10 cellular contexts compared by ENCODE assay signal in genomic region chr3:42652251-42652610, GRCh38. TPM values are rescaled to one million over a fixed set of nuclear protein-coding genes. Genes with fewer than 3 reads are reported as not detected.
DNase-seq lines count a peak whose midpoint lies in the region; TF ChIP-seq lines count a peak whose summit lies in the region.
"Had no signal": no experiment of that assay in that cellular context is flagged by ENCODE, and none has a peak within 500 bp of the region (broad histone marks: within the 10 kb centered on the region; RNA-seq: fewer than 3 reads in every experiment).

No MANE protein-coding gene starts in this region.

- peaks cover 26% of the 10 kb centered on the region for H4K20me1 ChIP-seq in neural progenitor cell (ENCODE audit: low read depth)

- peak overlapping the region; percentile 71 for H3K4me3 Mint-ChIP-seq in Calu3 (ENCODE audit: low read depth, unreplicated experiment)
- H3K4me3 Mint-ChIP-seq in neural progenitor cell = peak overlapping the region; percentile 51

- H3K36me3 Mint-ChIP-seq in Calu3 (ENCODE audit: insufficient read depth, unreplicated experiment) = peaks cover 12% of the 10 kb centered on the region
- peaks cover 16% of the 10 kb centered on the region for H3K36me3 Mint-ChIP-seq in neural progenitor cell

- H2AFZ ChIP-seq in neural progenitor cell (replicated peaks) = no peak overlapping the region

- peaks cover 23% of the 10 kb centered on the region for H3F3A ChIP-seq in neural progenitor cell (ENCODE audit: low read depth)

- H3K79me2 ChIP-seq in neural progenitor cell (ENCODE audit: low read depth) = no peaks in the 10 kb centered on the region

- H3K9me3 Mint-ChIP-seq in Calu3 (ENCODE audit: low read depth, unreplicated experiment) = no peaks in the 10 kb centered on the region
- no peaks in the 10 kb centered on the region for H3K9me3 Mint-ChIP-seq in neural progenitor cell

- no peaks in the 10 kb centered on the region for H3K27me3 Mint-ChIP-seq in Calu3 (ENCODE audit: unreplicated experiment)
- H3K27me3 Mint-ChIP-seq in neural progenitor cell (ENCODE audit: insufficient read depth, low read depth) = peaks cover 5% of the 10 kb centered on the region

- no peak overlapping the region for H3K27ac ChIP-seq in neural progenitor cell

- intact Hi-C loops in Calu3 (cut with micrococcal nuclease; ENCODE audit: unreplicated experiment) (loop anchor here (2.0 kb wide), 1 partner anchor 93 kb away; no protein-coding TSS in a partner anchor), posterior vena cava (cut with DNase I) (loop anchor here in 1 of 2 donors (10.0 kb wide), 1 partner anchor 47 kb away; the partner anchor contains the start of gene NKTR)

- TF ChIP-seq CTCF in Calu3 (IDR thresholded peaks at IDR 0.05; ENCODE audit: unreplicated experiment) (no peak), HFF-Myc (IDR thresholded peaks at IDR 0.05; ENCODE audit: low read depth, low read length, missing control alignments) (no peak), astrocyte of the cerebellum (IDR thresholded peaks at IDR 0.05; ENCODE audit: low read depth, low read length, missing control alignments) (no peak), neural progenitor cell (IDR thresholded peaks at IDR 0.05) (no peak)

- peaks cover 20% of the 10 kb centered on the region for H3K4me1 Mint-ChIP-seq in Calu3 (ENCODE audit: low read depth, unreplicated experiment)
- H3K4me1 Mint-ChIP-seq in neural progenitor cell = peaks cover 36% of the 10 kb centered on the region

- H3K4me1 ChIP-seq in neural progenitor cell = peaks cover 17% of the 10 kb centered on the region

- DNase-seq in Calu3 (no peak), HFF-Myc (ENCODE audit: extremely low read depth, low read depth) (no peak), astrocyte of the cerebellum (ENCODE audit: low read depth) (no peak), neural progenitor cell (ENCODE audit: low spot score) (no peak), SW 1271 (lab: John Stamatoyannopoulos, UW) (no peak), NCI-H526 treated with DMSO at 0.1 percent for 48 hours (lab: John Stamatoyannopoulos, UW) (no peak), posterior vena cava (ENCODE audit: low spot score) (no peak), DMS 273 (lab: John Stamatoyannopoulos, UW; ENCODE audit: unreplicated experiment) (no peak)
- DNase-seq: NCI-H2081 had no signal

- no peak overlapping the region for H3K9ac ChIP-seq in neural progenitor cell
- H3K9ac ChIP-seq: parathyroid adenoma had no signal

- no peak overlapping the region for H3K4me2 ChIP-seq in neural progenitor cell

- H3K4me3 ChIP-seq in HFF-Myc (replicated peaks; ENCODE audit: low read depth, low read length) (peak overlapping the region; percentile 74), astrocyte of the cerebellum (ENCODE audit: low read depth, low read length) (peak overlapping the region; percentile 79), neural progenitor cell (no peak overlapping the region)

- H3K27ac Mint-ChIP-seq in Calu3 (ENCODE audit: unreplicated experiment) (peak overlapping the region; percentile 60), neural progenitor cell (no peak overlapping the region)

- no peaks in the 10 kb centered on the region for H3K27me3 ChIP-seq in neural progenitor cell

- CTCF ChIA-PET in Calu3 (lab: Charles Lee) = interaction anchor here (1.5 to 1.7 kb wide), 2 partner anchors 14 to 92 kb away, joined by 3 to 7 read pairs; no protein-coding TSS in a partner anchor

- H3K36me3 ChIP-seq in neural progenitor cell = no peaks in the 10 kb centered on the region

- H3K9me3 ChIP-seq in neural progenitor cell (ENCODE audit: low read depth) = no peaks in the 10 kb centered on the region

- in situ Hi-C loops in astrocyte of the cerebellum (cut with HindIII; ENCODE audit: low sequenced_read_pairs) = loop anchor here (5.0 kb wide), 1 partner anchor 40 kb away; no protein-coding TSS in a partner anchor

- no TSS peak for BruUV-seq in Calu3 (replicated peaks; lab: Mats Ljungman, UMichigan)

RNA-seq across cellular contexts. Expression of gene ZBTB47, which starts 1.3 kb away (rescaled TPM):
- 6.0 and 7.2 TPM in 2 replicates for total RNA-seq in Calu3 (2022)
- 4.4 and 5.7 TPM in 2 replicates for total RNA-seq in neural progenitor cell (ENCODE audit: low replicate concordance)
- 100 to 1,000 TPM in 1 of 2 donors, 10 to 100 TPM in 1; 83.8 to 109 TPM for total RNA-seq in posterior vena cava

RNA-seq across cellular contexts. Expression of gene KLHL40, which starts 33.1 kb away (rescaled TPM):
- total RNA-seq in Calu3 (2022) (not detected in 2 replicates), neural progenitor cell (ENCODE audit: low replicate concordance) (not detected in 2 replicates), posterior vena cava (not detected)

RNA-seq across cellular contexts. Expression of gene HHATL, which starts 50.4 kb away (rescaled TPM):
- total RNA-seq in Calu3 (2022) (not detected in 2 replicates), neural progenitor cell (ENCODE audit: low replicate concordance) (not detected in 2 replicates), posterior vena cava (1 to 10 TPM in 1 of 2 donors, under 1 TPM in 1; 0.65 to 1.0 TPM)

RNA-seq across cellular contexts. Expression of gene NKTR, which starts 51.7 kb away (rescaled TPM):
- total RNA-seq in Calu3 (2022) (61.3 and 70.0 TPM in 2 replicates), neural progenitor cell (ENCODE audit: low replicate concordance) (127 and 190 TPM in 2 replicates), posterior vena cava (10 to 100 TPM; 75.2 to 78.0 TPM)

Comparison
In these comparisons a context has a peak if more than half of its experiments do, and no peak if none do; other contexts are left out.
1. RNA of gene ZBTB47, which starts 1.3 kb away (total RNA-seq): 83.8 to 109 TPM in posterior vena cava; 6.0 to 7.2 TPM in Calu3 and 4.4 to 5.7 TPM in neural progenitor cell; every median in the first group is over 10 times any median in the second.